23 cellular contexts compared by ENCODE assay signal in genomic region chr13:35700661-35701060, GRCh38.
DNase-seq lines count a peak whose midpoint lies in the region; ATAC-seq and TF ChIP-seq lines count a peak whose summit lies in the region.
"Had no signal": no experiment of that assay in that cellular context is flagged by ENCODE, and none has a peak within 500 bp of the region (broad histone marks: within the 10 kb centered on the region; RNA-seq: fewer than 3 reads in every experiment).

No MANE protein-coding gene starts in this region.

- peak overlapping the region; percentile 51 for H3K4me2 ChIP-seq in SK-N-SH

- H3K4me1 ChIP-seq in SK-N-SH (ENCODE audit: control insufficient read depth in 1 of 2, insufficient read depth in 2 of 2, low read depth in 1 of 2, low read length in 1 of 2) = peaks cover 7 to 18% of the 10 kb centered on the region in 2 experiments; a peak in 3 of 4 replicates
- no peaks in the 10 kb centered on the region for H3K4me1 ChIP-seq in prostate gland (replicated peaks)
- H3K4me1 ChIP-seq: Caco-2, upper lobe of left lung had no signal

- intact Hi-C loops in prostate gland (cut with DNase I) = loop anchor here (5.0 kb wide), 1 partner anchor 257 kb away; no protein-coding TSS in a partner anchor

- no peak for TF ChIP-seq EP300 in SK-N-SH (IDR thresholded peaks at IDR 0.05; ENCODE audit: borderline replicate concordance in 1 of 2, low read depth in 1 of 2, low read length in 1 of 2)

- DNase-seq in AG20443 (ENCODE audit: low spot score) (peak; percentile 53), SK-N-SH (no peak), fibroblast of mammary gland (ENCODE audit: low read depth) (peak; percentile 51), prostate gland (ENCODE audit: low spot score) (no peak), NCI-H2107 (lab: John Stamatoyannopoulos, UW) (no peak), ureter (ENCODE audit: low spot score) (no peak), anterior cingulate cortex (lab: John Stamatoyannopoulos, UW) (no peak)
- DNase-seq in effector memory CD8-positive, alpha-beta T cell = no peak
- DNase-seq: activated naive CD8-positive, alpha-beta T cell treated with anti-CD3 and anti-CD28 coated beads for 36 hours; activated T-cell treated with anti-CD3 and anti-CD28 coated beads, Interleukin-2, amount 50 U/mL, for 72 hours; AML-193; Caco-2; central memory CD4-positive, alpha-beta T cell; effector memory CD4-positive, alpha-beta T cell; H7; left cardiac atrium; NCI-H187 treated with DMSO at 0.1 percent for 48 hours; NCI-H446 treated with DMSO at 0.1 percent for 48 hours; retina; SHP77 treated with DMSO at 0.1 percent for 48 hours; stimulated activated naive CD4-positive, alpha-beta T cell; T-helper 2 cell; upper lobe of left lung had no signal

- H3K27ac ChIP-seq in SK-N-SH (ENCODE audit: low read depth in 2 of 2, low read length in 1 of 2) (peak overlapping the region; percentile 58 to 64; a peak in 3 of 4 replicates), prostate gland (peak overlapping the region; percentile 42)
- H3K27ac ChIP-seq: upper lobe of left lung had no signal

- peak overlapping the region in 1 of 2 experiments; percentile 4; a peak in 1 of 4 replicates for H3K4me3 ChIP-seq in SK-N-SH (ENCODE audit: low read depth in 2 of 2, low read length in 1 of 2)
- no peak overlapping the region for H3K4me3 ChIP-seq in fibroblast of mammary gland (ENCODE audit: control insufficient read depth, low read depth, low read length)
- no peak overlapping the region for H3K4me3 ChIP-seq in prostate gland
- H3K4me3 ChIP-seq: upper lobe of left lung had no signal

- TF ChIP-seq CTCF in SK-N-SH (IDR thresholded peaks at IDR 0.05) (no peak), fibroblast of mammary gland (conservative IDR thresholded peaks at IDR 0.05; ENCODE audit: control insufficient read depth, insufficient read depth, low read depth, low read length) (no peak), prostate gland (IDR thresholded peaks at IDR 0.05) (no peak)

- H3K4me3 Mint-ChIP-seq in effector memory CD8-positive, alpha-beta T cell = no peak overlapping the region
- H3K4me3 Mint-ChIP-seq: activated naive CD8-positive, alpha-beta T cell treated with anti-CD3 and anti-CD28 coated beads for 36 hours; activated T-cell treated with anti-CD3 and anti-CD28 coated beads, Interleukin-2, amount 50 U/mL, for 72 hours had no signal

- H3K36me3 ChIP-seq in SK-N-SH (replicated peaks in 1 of 2; ENCODE audit: control insufficient read depth in 1 of 2, insufficient read depth in 2 of 2, low read length in 1 of 2) (no peaks in the 10 kb centered on the region), prostate gland (no peaks in the 10 kb centered on the region)
- H3K36me3 ChIP-seq: upper lobe of left lung had no signal

- no peaks in the 10 kb centered on the region for H3K9me2 ChIP-seq in SK-N-SH

- no peak for ATAC-seq in effector memory CD8-positive, alpha-beta T cell (replicated peaks)
- ATAC-seq: activated T-cell treated with anti-CD3 and anti-CD28 coated beads, Interleukin-2, amount 50 U/mL, for 72 hours; left cardiac atrium had no signal

- peaks cover 15 to 28% of the 10 kb centered on the region in 2 donors for H3K9me3 Mint-ChIP-seq in effector memory CD8-positive, alpha-beta T cell
- H3K9me3 Mint-ChIP-seq: activated naive CD8-positive, alpha-beta T cell treated with anti-CD3 and anti-CD28 coated beads for 36 hours had no signal

- no peaks in the 10 kb centered on the region for H3K9me3 ChIP-seq in SK-N-SH
- H3K9me3 ChIP-seq in prostate gland = no peaks in the 10 kb centered on the region
- H3K9me3 ChIP-seq: Caco-2, upper lobe of left lung had no signal

- no peaks in the 10 kb centered on the region for H3K27me3 Mint-ChIP-seq in effector memory CD8-positive, alpha-beta T cell

- H3K9ac ChIP-seq in SK-N-SH = peak overlapping the region; percentile 23; the same call in 1 of the 2 replicates

- peak overlapping the region; percentile 84 for H2AFZ ChIP-seq in SK-N-SH (ENCODE audit: low read depth)

- H3K79me2 ChIP-seq in SK-N-SH (ENCODE audit: insufficient read depth) = no peaks in the 10 kb centered on the region

- H3K27ac Mint-ChIP-seq in effector memory CD8-positive, alpha-beta T cell = no peak overlapping the region
- H3K27ac Mint-ChIP-seq: activated naive CD8-positive, alpha-beta T cell treated with anti-CD3 and anti-CD28 coated beads for 36 hours; activated T-cell treated with anti-CD3 and anti-CD28 coated beads, Interleukin-2, amount 50 U/mL, for 72 hours had no signal

- POLR2A ChIA-PET in SK-N-SH (lab: Yijun Ruan, JAX) = interaction anchor here (0.6 kb wide), 1 partner anchor 68 kb away, joined by 3 read pairs; no protein-coding TSS in a partner anchor

- no peaks in the 10 kb centered on the region for H4K20me1 ChIP-seq in SK-N-SH (ENCODE audit: insufficient read depth)

- 65% methylated on average over 5 of the region's 5 CpGs for WGBS in SK-N-SH (ENCODE audit: low lambda C conversion rate)
- WGBS in prostate gland = 58% methylated on average over 5 of the region's 5 CpGs

- TF ChIP-seq POLR2A in prostate gland (IDR thresholded peaks at IDR 0.05) = no peak

- H3K4me1 Mint-ChIP-seq in effector memory CD8-positive, alpha-beta T cell (ENCODE audit: low read depth in 2 of 2) = no peaks in the 10 kb centered on the region
- H3K4me1 Mint-ChIP-seq: activated naive CD8-positive, alpha-beta T cell treated with anti-CD3 and anti-CD28 coated beads for 36 hours had no signal

- TF ChIP-seq RAD21 in SK-N-SH (IDR thresholded peaks at IDR 0.05; ENCODE audit: low read length) = no peak

- H3F3A ChIP-seq in SK-N-SH (replicated peaks; ENCODE audit: insufficient read depth) = peaks cover 16% of the 10 kb centered on the region

- no peaks in the 10 kb centered on the region for H3K27me3 ChIP-seq in SK-N-SH (ENCODE audit: insufficient read depth)
- H3K27me3 ChIP-seq in prostate gland (replicated peaks; ENCODE audit: insufficient read depth) = no peaks in the 10 kb centered on the region
- H3K27me3 ChIP-seq: upper lobe of left lung had no signal

- no peaks in the 10 kb centered on the region for H3K36me3 Mint-ChIP-seq in effector memory CD8-positive, alpha-beta T cell (ENCODE audit: insufficient read depth)
- H3K36me3 Mint-ChIP-seq: activated naive CD8-positive, alpha-beta T cell treated with anti-CD3 and anti-CD28 coated beads for 36 hours had no signal

- CTCF ChIA-PET in SK-N-SH (lab: Yijun Ruan, JAX) = no interaction called here

TF ChIP-seq in SK-N-SH, 30 proteins besides CTCF, POLR2A, EP300 and RAD21 (continues in another document):
- TF ChIP-seq FOXJ3 (CRISPR knock-in tag; IDR thresholded peaks at IDR 0.05) (no peak), JUND (IDR thresholded peaks at IDR 0.05) (peak; percentile 48; the same call in 1 of the 2 replicates), NFIC (IDR thresholded peaks at IDR 0.05; ENCODE audit: borderline replicate concordance) (peak; percentile 54), TEAD4 (IDR thresholded peaks at IDR 0.05; ENCODE audit: borderline replicate concordance, insufficient read depth) (peak; percentile 62; the same call in 1 of the 2 replicates), TCF12 (IDR thresholded peaks at IDR 0.05) (peak; percentile 31; the same call in 1 of the 2 replicates), RCOR1 (IDR thresholded peaks at IDR 0.05; ENCODE audit: low read length) (no peak), RXRA (IDR thresholded peaks at IDR 0.05; ENCODE audit: borderline replicate concordance, low read depth) (no peak), REST (IDR thresholded peaks at IDR 0.05; ENCODE audit: low read depth, low read length) (no peak), GABPA (IDR thresholded peaks at IDR 0.05; ENCODE audit: low read depth) (no peak), PBX3 (IDR thresholded peaks at IDR 0.05) (peak; percentile 23; the same call in 1 of the 2 replicates), ELF1 (IDR thresholded peaks at IDR 0.05) (no peak)

Comparison
In these comparisons a context has a peak if more than half of its experiments do, and no peak if none do; other contexts are left out.
1. DNase-seq: peak in AG20443 (single experiment) and fibroblast of mammary gland (single experiment); none in SK-N-SH (single experiment), prostate gland (single experiment), effector memory CD8-positive, alpha-beta T cell (0 of 3), NCI-H2107 (single experiment), ureter (single experiment) and anterior cingulate cortex (0 of 58).